ENCODE assay signal across 18 cellular contexts in the genomic region with DNA sequence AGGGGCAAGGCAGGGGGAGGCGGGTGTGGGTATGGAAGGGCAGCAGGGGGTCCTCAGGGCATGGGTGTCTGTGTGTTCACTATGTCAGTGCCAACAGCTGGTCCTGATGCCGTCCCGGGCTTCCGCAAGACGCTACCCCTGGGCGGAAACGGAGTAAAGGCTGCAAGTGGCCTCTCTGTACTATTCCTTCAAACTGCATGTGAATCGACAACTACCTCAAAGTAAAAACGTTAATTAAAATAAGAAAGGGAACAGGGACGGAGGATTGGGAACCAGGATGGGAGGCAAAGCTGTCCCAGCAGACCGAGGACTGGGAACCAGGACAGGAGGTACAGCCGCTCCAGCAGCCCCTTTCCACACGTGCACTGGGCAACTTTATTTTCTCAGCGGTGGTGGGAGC.
DNase-seq lines count a peak whose midpoint lies in the region; ATAC-seq, FAIRE-seq and TF ChIP-seq lines count a peak whose summit lies in the region.
"Had no signal": no experiment of that assay in that cellular context is flagged by ENCODE, and none has a peak within 500 bp of the region (broad histone marks: within the 10 kb centered on the region; RNA-seq: fewer than 3 reads in every experiment).

No MANE protein-coding gene starts in this region.

- POLR2A ChIA-PET in H1 (lab: Charles Lee; ENCODE audit: partially characterized antibody), result interaction anchor here (0.6 kb wide), 1 partner anchor 181 kb away, joined by 3 read pairs; no protein-coding TSS in a partner anchor

- no peak for ATAC-seq in HG02571 (IDR thresholded peaks at IDR 0.05; ENCODE audit: unreplicated experiment)
- no peak for ATAC-seq in HG03095 (IDR thresholded peaks at IDR 0.05; ENCODE audit: unreplicated experiment)
- ATAC-seq in heart right ventricle, result no peak
- ATAC-seq: HCT116 had no signal

- H3K4ac ChIP-seq in H1 (replicated peaks; ENCODE audit: insufficient read length, low read depth, low read length) (no peak overlapping the region), neuronal stem cell (ENCODE audit: low read length) (no peak overlapping the region)

- H2BK12ac ChIP-seq in H1 (ENCODE audit: low read depth, low read length), result peak overlapping the region; percentile 96; the same call in 1 of the 2 replicates
- no peak overlapping the region for H2BK12ac ChIP-seq in neuronal stem cell (ENCODE audit: low read length)

- no peak overlapping the region for H4K5ac ChIP-seq in H1 (ENCODE audit: insufficient read length, low read depth, low read length)

- H3K23ac ChIP-seq in H1 (ENCODE audit: insufficient read length) (no peak overlapping the region), neuronal stem cell (ENCODE audit: low read depth, low read length, poor library complexity) (no peak overlapping the region)

- TF ChIP-seq RAD21 in H1 (IDR thresholded peaks at IDR 0.05 in 1 of 2, conservative IDR thresholded peaks at IDR 0.05 in 1 of 2; ENCODE audit: low read depth in 2 of 2, low read length in 2 of 2), result no peak

- H4K91ac ChIP-seq in H1 (replicated peaks; ENCODE audit: insufficient read length, low read length) (peak overlapping the region; percentile 2), neuronal stem cell (ENCODE audit: low read depth, low read length, poor library complexity) (no peak overlapping the region)

- DNase-seq in NT2/D1 (ENCODE audit: low read depth, low spot score), result peak; percentile 38
- DNase-seq in H1 (ENCODE audit: low read depth in 1 of 2, low spot score in 2 of 2), result no peak
- no peak for DNase-seq in neuronal stem cell (ENCODE audit: low spot score)
- DNase-seq in heart right ventricle, result no peak
- DNase-seq: C1 segment of cervical spinal cord; Calu3; CD4-positive, alpha-beta memory T cell; COR-L47; DMS53; DMS79 treated with DMSO at 0.1 percent for 48 hours; GF-D8; GOT3; H9 had no signal

- peaks cover 0 to 3% of the 10 kb centered on the region in 2 experiments for H4K20me1 ChIP-seq in H1 (replicated peaks in 1 of 2; ENCODE audit: control insufficient read depth in 1 of 2, insufficient read depth in 2 of 2, low read length in 2 of 2)

- H2BK120ac ChIP-seq in H1 (replicated peaks; ENCODE audit: low read depth, low read length) (no peak overlapping the region), neuronal stem cell (ENCODE audit: low read depth, low read length) (no peak overlapping the region)

- H3K36me3 ChIP-seq in NT2/D1 (ENCODE audit: insufficient read depth, insufficient read length, low read length), result no peaks in the 10 kb centered on the region
- H3K36me3 ChIP-seq in H1 (ENCODE audit: control insufficient read depth in 2 of 4, insufficient read depth in 4 of 4, low read length in 3 of 4), result no peaks in the 10 kb centered on the region
- H3K36me3 ChIP-seq in neuronal stem cell (replicated peaks in 1 of 2; ENCODE audit: control insufficient read depth in 2 of 2, insufficient read depth in 2 of 2, low read length in 2 of 2), result no peaks in the 10 kb centered on the region
- no peaks in the 10 kb centered on the region for H3K36me3 ChIP-seq in heart right ventricle

- TF ChIP-seq CTCF in H1 (IDR thresholded peaks at IDR 0.05; ENCODE audit: control extremely low read depth in 1 of 3, insufficient read depth in 1 of 3, low read depth in 1 of 3, low read length in 3 of 3) (no peak), heart right ventricle (IDR thresholded peaks at IDR 0.05) (no peak)

- FAIRE-seq in H1 (lab: Jason Lieb, UNC), result no peak
- FAIRE-seq: GM12891, GM18507 had no signal

- no peak overlapping the region for H3K56ac ChIP-seq in H1 (replicated peaks; ENCODE audit: insufficient read length, low read depth, low read length)

- H2BK5ac ChIP-seq in H1 (ENCODE audit: low read depth, low read length) (peak overlapping the region; percentile 86; the same call in 1 of the 2 replicates), neuronal stem cell (ENCODE audit: low read length) (no peak overlapping the region)

- H3K23me2 ChIP-seq in H1 (ENCODE audit: low read depth, low read length), result peaks cover 8% of the 10 kb centered on the region; the same call in 1 of the 2 replicates

- H3K79me1 ChIP-seq in H1 (ENCODE audit: low read depth, low read length), result 0 out of 2 replicates have a peak, but pooled peaks cover 2% of the 10 kb centered on the region
- H3K79me1 ChIP-seq in neuronal stem cell (ENCODE audit: low read depth, low read length), result no peaks in the 10 kb centered on the region

- H3K14ac ChIP-seq in H1 (ENCODE audit: insufficient read length) (peak overlapping the region; percentile 2), neuronal stem cell (ENCODE audit: low read length) (no peak overlapping the region)

- H3K79me2 ChIP-seq in H1 (ENCODE audit: control insufficient read depth in 1 of 2, insufficient read depth in 2 of 2, low read length in 2 of 2), result no peaks in the 10 kb centered on the region

- H2AK5ac ChIP-seq in H1 (ENCODE audit: low read depth, low read length) (0 out of 2 replicates have a peak overlapping the region, but pooled peaks have one; percentile 94), neuronal stem cell (ENCODE audit: low read depth, low read length) (peak overlapping the region; percentile 37)

- WGBS in H1 (ENCODE audit: extremely low coverage in 1 of 2, insufficient coverage in 1 of 2, insufficient read length in 1 of 2, insufficient replicate concordance in 2 of 2, low coverage in 1 of 2, low lambda C conversion rate in 2 of 2, missing lambda C conversion rate in 1 of 2), 2 experiments, result 38% methylated on average over 14 of the region's 14 CpGs; no CpG with 5 or more reads in 1 of the 2 experiments
- no CpG with 5 or more reads among the region's 14 CpGs for whole genome bisulfite sequencing in neuronal stem cell (ENCODE audit: extremely low coverage in 2 of 2, insufficient read length in 2 of 2, insufficient replicate concordance in 1 of 2), 2 donors
- WGBS in heart right ventricle, 2 donors, result 56 to 59% methylated on average over 14 of the region's 14 CpGs

- H2BK20ac ChIP-seq in H1 (ENCODE audit: low read length), result 0 out of 2 replicates have a peak overlapping the region, but pooled peaks have one; percentile 89

- H3K4me2 ChIP-seq in H1 (ENCODE audit: insufficient read depth in 1 of 2, low read depth in 2 of 2, low read length in 2 of 2) (peak overlapping the region; percentile 52 to 57; a peak in 3 of 4 replicates), neuronal stem cell (ENCODE audit: insufficient read depth, low read length, poor library complexity, severe bottlenecking) (no peak overlapping the region)

- H2BK15ac ChIP-seq in H1 (ENCODE audit: low read length), result peak overlapping the region; percentile 46; the same call in 1 of the 2 replicates
- no peak overlapping the region for H2BK15ac ChIP-seq in neuronal stem cell (ENCODE audit: low read length)

- CTCF ChIA-PET in H1 (lab: Charles Lee; ENCODE audit: partially characterized antibody), result interaction anchor here (1.0 kb wide), 1 partner anchor 152 kb away, joined by 3 read pairs; no protein-coding TSS in a partner anchor

- no peak overlapping the region for H4K8ac ChIP-seq in H1 (ENCODE audit: extremely low read depth, insufficient read depth, low read length)
- no peak overlapping the region for H4K8ac ChIP-seq in neuronal stem cell (ENCODE audit: low read depth, low read length)

- H3K18ac ChIP-seq in H1 (ENCODE audit: extremely low read depth, low read length) (no peak overlapping the region), neuronal stem cell (ENCODE audit: low read length) (no peak overlapping the region)

- no peak for TF ChIP-seq EP300 in H1 (IDR thresholded peaks at IDR 0.05; ENCODE audit: borderline replicate concordance in 1 of 2, low read depth in 2 of 2, low read length in 2 of 2)

- no peaks in the 10 kb centered on the region for H3K9me3 ChIP-seq in NT2/D1 (ENCODE audit: insufficient read depth, low read length)
- no peaks in the 10 kb centered on the region for H3K9me3 ChIP-seq in H1 (ENCODE audit: insufficient read depth in 2 of 2, low read depth in 1 of 2, low read length in 1 of 2)
- H3K9me3 ChIP-seq in neuronal stem cell (replicated peaks in 1 of 2; ENCODE audit: control insufficient read depth in 2 of 2, insufficient read depth in 1 of 2, low read depth in 1 of 2, low read length in 2 of 2), result no peaks in the 10 kb centered on the region
- H3K9me3 ChIP-seq in heart right ventricle, result no peaks in the 10 kb centered on the region

- H3K27me3 ChIP-seq in NT2/D1 (ENCODE audit: insufficient read depth, insufficient read length), result peaks cover 9% of the 10 kb centered on the region
- no peaks in the 10 kb centered on the region; a peak in 1 of 7 replicates for H3K27me3 ChIP-seq in H1 (replicated peaks in 1 of 4; ENCODE audit: control insufficient read depth in 3 of 4, extremely low read depth in 1 of 4, insufficient read depth in 3 of 4, low read length in 3 of 4)
- peaks cover 0 to 6% (median 2%) of the 10 kb centered on the region in 3 experiments for H3K27me3 ChIP-seq in neuronal stem cell (ENCODE audit: control insufficient read depth in 3 of 3, insufficient read depth in 3 of 3, low read depth in 1 of 3, low read length in 3 of 3)
- H3K27me3 ChIP-seq in heart right ventricle, result peaks cover 0 to 50% (median 34%) of the 10 kb centered on the region in 7 donors

- no peak for TF ChIP-seq POLR2A in H1 (IDR thresholded peaks at IDR 0.05; ENCODE audit: control extremely low read depth in 1 of 2, low read depth in 2 of 2, low read length in 2 of 2)

- no peak overlapping the region for H3K27ac ChIP-seq in H1 (ENCODE audit: low read depth, low read length)
- no peak overlapping the region for H3K27ac ChIP-seq in neuronal stem cell (replicated peaks; ENCODE audit: low read length)
- H3K27ac ChIP-seq in heart right ventricle, result no peak overlapping the region

- H3K4me1 ChIP-seq in NT2/D1 (ENCODE audit: insufficient read depth, insufficient read length), result peaks cover 5% of the 10 kb centered on the region
- H3K4me1 ChIP-seq in H1 (replicated peaks in 1 of 4; ENCODE audit: control insufficient read depth in 3 of 4, insufficient read depth in 4 of 4, low read length in 3 of 4), result peaks cover 4 to 11% (median 7%) of the 10 kb centered on the region in 4 experiments
- peaks cover 0 to under 1% of the 10 kb centered on the region in 2 donors for H3K4me1 ChIP-seq in neuronal stem cell (ENCODE audit: control insufficient read depth in 2 of 2, insufficient read depth in 1 of 2, low read depth in 1 of 2, low read length in 2 of 2)
- peaks cover 0 to 10% (median 0%) of the 10 kb centered on the region in 9 donors for H3K4me1 ChIP-seq in heart right ventricle

- peak overlapping the region; percentile 52 for H3K9ac ChIP-seq in NT2/D1 (ENCODE audit: insufficient read length, low read depth)
- no peak overlapping the region for H3K9ac ChIP-seq in H1 (replicated peaks in 1 of 4; ENCODE audit: extremely low read depth in 1 of 4, low read depth in 3 of 4, low read length in 3 of 4)
- H3K9ac ChIP-seq in neuronal stem cell (ENCODE audit: low read depth, low read length, poor library complexity), result peak overlapping the region; percentile 76

- H2AFZ ChIP-seq in H1 (ENCODE audit: low read length) (no peak overlapping the region), neuronal stem cell (ENCODE audit: low read length) (no peak overlapping the region)

- no peak overlapping the region for H3K4me3 ChIP-seq in NT2/D1 (ENCODE audit: insufficient read length, low read depth)
- peak overlapping the region in 1 of 4 experiments; percentile 8; a peak in 1 of 8 replicates for H3K4me3 ChIP-seq in H1 (ENCODE audit: extremely low read depth in 1 of 4, insufficient read depth in 2 of 4, low read depth in 3 of 4, low read length in 4 of 4)
- peak overlapping the region in 1 of 2 donors; percentile 35 for H3K4me3 ChIP-seq in neuronal stem cell (ENCODE audit: low read length in 2 of 2)
- no peak overlapping the region for H3K4me3 ChIP-seq in heart right ventricle

- intact Hi-C loops in heart right ventricle (cut with DNase I), result no loop called here

Comparison
In these comparisons a context has a peak if more than half of its experiments do, and no peak if none do; other contexts are left out.
1. H3K9ac ChIP-seq: peak in NT2/D1 (single experiment) and neuronal stem cell (single experiment); none in H1 (0 of 4).